15 cellular contexts compared by ENCODE assay signal in genomic region chr18:2312440-2312839, GRCh38.
A peak's percentile ranks its signal among the peaks of the same experiment; 100 is the strongest.
DNase-seq lines count a peak whose midpoint lies in the region; ATAC-seq and TF ChIP-seq lines count a peak whose summit lies in the region.
"Had no signal": no experiment of that assay in that cellular context is flagged by ENCODE, and none has a peak within 500 bp of the region (broad histone marks: within the 10 kb centered on the region; RNA-seq: fewer than 3 reads in every experiment).

No MANE protein-coding gene starts in this region.

- H3K9me3 Mint-ChIP-seq in Caco-2 (ENCODE audit: unreplicated experiment) (no peaks in the 10 kb centered on the region), endothelial cell (ENCODE audit: unreplicated experiment) (no peaks in the 10 kb centered on the region)

- BruUV-seq in Caco-2 (replicated peaks; lab: Mats Ljungman, UMichigan), result no TSS peak

- ATAC-seq in GM18868 (IDR thresholded peaks at IDR 0.05; ENCODE audit: unreplicated experiment), result peak; percentile 72
- ATAC-seq in GM21528 (IDR thresholded peaks at IDR 0.05; ENCODE audit: low FRiP score, unreplicated experiment), result peak; percentile 68
- ATAC-seq in HG03196 (IDR thresholded peaks at IDR 0.05; ENCODE audit: unreplicated experiment), result peak; percentile 53
- ATAC-seq: gastrocnemius medialis, HCT116, natural killer cell had no signal

- no peak overlapping the region for H3K4me3 Mint-ChIP-seq in Caco-2 (ENCODE audit: unreplicated experiment)
- no peak overlapping the region for H3K4me3 Mint-ChIP-seq in endothelial cell (ENCODE audit: unreplicated experiment)
- H3K4me3 Mint-ChIP-seq: natural killer cell had no signal

- CTCF ChIA-PET in Caco-2 (lab: Charles Lee), result no interaction called here

- no peak overlapping the region for H3K27ac Mint-ChIP-seq in Caco-2 (ENCODE audit: unreplicated experiment)
- H3K27ac Mint-ChIP-seq in endothelial cell (ENCODE audit: unreplicated experiment), result no peak overlapping the region
- H3K27ac Mint-ChIP-seq: natural killer cell had no signal

- H3K9me3 ChIP-seq in Caco-2, result no peaks in the 10 kb centered on the region
- H3K9me3 ChIP-seq: gastrocnemius medialis had no signal

- TF ChIP-seq CTCF in Caco-2 (IDR thresholded peaks at IDR 0.05; ENCODE audit: insufficient read depth in 1 of 2, low read depth in 1 of 2, low read length in 1 of 2, severe bottlenecking in 1 of 2, unreplicated experiment in 1 of 2) (no peak), endothelial cell (IDR thresholded peaks at IDR 0.05; ENCODE audit: unreplicated experiment) (no peak)

- H3K4me1 Mint-ChIP-seq in Caco-2 (ENCODE audit: low read depth, unreplicated experiment), result peaks cover 17% of the 10 kb centered on the region
- H3K4me1 Mint-ChIP-seq in endothelial cell (ENCODE audit: unreplicated experiment), result no peaks in the 10 kb centered on the region
- H3K4me1 Mint-ChIP-seq: natural killer cell had no signal

- no peaks in the 10 kb centered on the region for H3K36me3 ChIP-seq in Caco-2 (ENCODE audit: control insufficient read depth, insufficient read depth, low read length)
- H3K36me3 ChIP-seq: gastrocnemius medialis had no signal

- intact Hi-C loops in Caco-2 (cut with micrococcal nuclease; ENCODE audit: unreplicated experiment), result no loop called here

- H3K27me3 Mint-ChIP-seq in Caco-2 (ENCODE audit: insufficient read depth, unreplicated experiment), result no peaks in the 10 kb centered on the region
- H3K27me3 Mint-ChIP-seq in endothelial cell (ENCODE audit: unreplicated experiment), result no peaks in the 10 kb centered on the region

- DNase-seq in SKM-1 (lab: John Stamatoyannopoulos, UW; ENCODE audit: unreplicated experiment) (peak; percentile 31), NCI-H1417 treated with DMSO at 0.1 percent for 48 hours (lab: John Stamatoyannopoulos, UW) (no peak), Caco-2 (no peak), caudate nucleus (lab: John Stamatoyannopoulos, UW) (no peak), endothelial cell (ENCODE audit: low spot score) (no peak)
- DNase-seq: effector CD4-positive, alpha-beta T cell; gastrocnemius medialis; natural killer cell; NCI-H2081; small intestine had no signal

- POLR2A ChIA-PET in Caco-2 (lab: Charles Lee), result no interaction called here

- no peak overlapping the region for H3K27ac ChIP-seq in caudate nucleus (ENCODE audit: low read depth, low read length)
- H3K27ac ChIP-seq: gastrocnemius medialis had no signal

- H3K27me3 ChIP-seq in Caco-2 (replicated peaks; ENCODE audit: control insufficient read depth, insufficient read depth, low read length), result no peaks in the 10 kb centered on the region
- H3K27me3 ChIP-seq: gastrocnemius medialis had no signal

- peaks cover 18% of the 10 kb centered on the region for H3K4me1 ChIP-seq in Caco-2
- H3K4me1 ChIP-seq: gastrocnemius medialis had no signal

- H3K36me3 Mint-ChIP-seq in Caco-2 (ENCODE audit: insufficient read depth, unreplicated experiment) (no peaks in the 10 kb centered on the region), endothelial cell (ENCODE audit: low read depth, unreplicated experiment) (no peaks in the 10 kb centered on the region)
- H3K36me3 Mint-ChIP-seq: CD14-positive monocyte, natural killer cell had no signal

- no peak overlapping the region for H3K4me3 ChIP-seq in Caco-2 (ENCODE audit: low read depth, low read length)
- H3K4me3 ChIP-seq: gastrocnemius medialis had no signal
